Comparison of ENCODE assay signal across 8 cellular contexts in genomic region chr11:804599-804964, GRCh38. TPM values are rescaled to one million over a fixed set of nuclear protein-coding genes. Genes with fewer than 3 reads are reported as not detected.
A peak's percentile ranks its signal among the peaks of the same experiment; 100 is the strongest.
DNase-seq lines count a peak whose midpoint lies in the region; ATAC-seq lines count a peak whose summit lies in the region.

No MANE protein-coding gene starts in this region.

- H4K20me1 ChIP-seq in BLaER1 = peaks cover 26% of the 10 kb centered on the region; the same call in 1 of the 2 replicates

- H3K4me1 ChIP-seq in BLaER1 = peaks cover 53% of the 10 kb centered on the region

- intact Hi-C loops in dendritic cell treated with granulocyte-macrophage colony-stimulating factor and Interleukin-4, amounts not matched to agents 40 ng/mL and 50 ng/mL, for 4 days (cut with micrococcal nuclease) = no loop called here

- peak overlapping the region; percentile 89 for H3K27ac ChIP-seq in BLaER1

- H3K4me3 Mint-ChIP-seq in dendritic cell treated with granulocyte-macrophage colony-stimulating factor and Interleukin-4, amounts not matched to agents 40 ng/mL and 50 ng/mL, for 4 days = peak overlapping the region; percentile 73
- H3K4me3 Mint-ChIP-seq in natural killer cell treated with Interleukin-12 subunit alpha and Interleukin-12 subunit beta and Interleukin-15 and Interleukin-18, amount 100 ng/mL, for 72 hours = peak overlapping the region; percentile 70

- peak overlapping the region; percentile 80 for H3K9ac ChIP-seq in BLaER1

- H3K36me3 Mint-ChIP-seq in dendritic cell treated with granulocyte-macrophage colony-stimulating factor and Interleukin-4, amounts not matched to agents 40 ng/mL and 50 ng/mL, for 4 days (ENCODE audit: low read depth) = peaks cover 53% of the 10 kb centered on the region
- H3K36me3 Mint-ChIP-seq in natural killer cell treated with Interleukin-12 subunit alpha and Interleukin-12 subunit beta and Interleukin-15 and Interleukin-18, amount 100 ng/mL, for 72 hours = no peaks in the 10 kb centered on the region

- H3K4me3 ChIP-seq in BLaER1 (peak overlapping the region; percentile 76), MG63 (peak overlapping the region; percentile 56)

- no peaks in the 10 kb centered on the region for H3K9me3 Mint-ChIP-seq in dendritic cell treated with granulocyte-macrophage colony-stimulating factor and Interleukin-4, amounts not matched to agents 40 ng/mL and 50 ng/mL, for 4 days
- H3K9me3 Mint-ChIP-seq in natural killer cell treated with Interleukin-12 subunit alpha and Interleukin-12 subunit beta and Interleukin-15 and Interleukin-18, amount 100 ng/mL, for 72 hours = no peaks in the 10 kb centered on the region

- peak overlapping the region; percentile 99 for H3K4me2 ChIP-seq in BLaER1

- DNase-seq in MG63 = no peak
- no peak for DNase-seq in natural killer cell treated with Interleukin-12 subunit alpha and Interleukin-12 subunit beta and Interleukin-15 and Interleukin-18, amount 100 ng/mL, for 72 hours (ENCODE audit: low spot score)
- DNase-seq in GDM1 (lab: John Stamatoyannopoulos, UW) = no peak
- no peak for DNase-seq in NCI-H524 (lab: John Stamatoyannopoulos, UW)

- H3K36me3 ChIP-seq in BLaER1 (peaks cover 37% of the 10 kb centered on the region), MG63 (peaks cover 35% of the 10 kb centered on the region)

- peaks cover 35% of the 10 kb centered on the region for H3K4me1 Mint-ChIP-seq in dendritic cell treated with granulocyte-macrophage colony-stimulating factor and Interleukin-4, amounts not matched to agents 40 ng/mL and 50 ng/mL, for 4 days (ENCODE audit: low read depth)
- peaks cover 7 to 13% of the 10 kb centered on the region in 2 donors for H3K4me1 Mint-ChIP-seq in natural killer cell treated with Interleukin-12 subunit alpha and Interleukin-12 subunit beta and Interleukin-15 and Interleukin-18, amount 100 ng/mL, for 72 hours (ENCODE audit: low read depth in 2 of 2)

- no peaks in the 10 kb centered on the region for H3K9me3 ChIP-seq in BLaER1
- H3K9me3 ChIP-seq in MG63 = no peaks in the 10 kb centered on the region

- H3K27me3 ChIP-seq in BLaER1 (no peaks in the 10 kb centered on the region), MG63 (no peaks in the 10 kb centered on the region)

- H3K27ac Mint-ChIP-seq in dendritic cell treated with granulocyte-macrophage colony-stimulating factor and Interleukin-4, amounts not matched to agents 40 ng/mL and 50 ng/mL, for 4 days = no peak overlapping the region
- peak overlapping the region in 1 of 2 donors; percentile 27 for H3K27ac Mint-ChIP-seq in natural killer cell treated with Interleukin-12 subunit alpha and Interleukin-12 subunit beta and Interleukin-15 and Interleukin-18, amount 100 ng/mL, for 72 hours

- H3K27me3 Mint-ChIP-seq in dendritic cell treated with granulocyte-macrophage colony-stimulating factor and Interleukin-4, amounts not matched to agents 40 ng/mL and 50 ng/mL, for 4 days = peaks cover 2% of the 10 kb centered on the region
- H3K27me3 Mint-ChIP-seq in natural killer cell treated with Interleukin-12 subunit alpha and Interleukin-12 subunit beta and Interleukin-15 and Interleukin-18, amount 100 ng/mL, for 72 hours = no peaks in the 10 kb centered on the region

- no peak for ATAC-seq in natural killer cell treated with Interleukin-12 subunit alpha and Interleukin-12 subunit beta and Interleukin-15 and Interleukin-18, amount 100 ng/mL, for 72 hours
- ATAC-seq in HG03108 (IDR thresholded peaks at IDR 0.05; ENCODE audit: unreplicated experiment) (no peak), GM21528 (IDR thresholded peaks at IDR 0.05; ENCODE audit: low FRiP score, unreplicated experiment) (no peak)

RNA-seq across cellular contexts. Expression of gene PIDD1, which starts 0.4 kb away (rescaled TPM):
- total RNA-seq in MG63 (2014; rRNA removed; shearing (Covaris generic); ENCODE audit: low replicate concordance) = 4.9 and 10.8 TPM in 2 replicates
- 10 to 100 TPM; 19.1 to 53.6 TPM for total RNA-seq in natural killer cell treated with Interleukin-12 subunit alpha and Interleukin-12 subunit beta and Interleukin-15 and Interleukin-18, amount 100 ng/mL, for 72 hours

RNA-seq across cellular contexts. Expression of gene RPLP2, which starts 5.2 kb away (rescaled TPM):
- total RNA-seq in MG63 (2014; rRNA removed; shearing (Covaris generic); ENCODE audit: low replicate concordance) = 770 and 1,105 TPM in 2 replicates
- total RNA-seq in natural killer cell treated with Interleukin-12 subunit alpha and Interleukin-12 subunit beta and Interleukin-15 and Interleukin-18, amount 100 ng/mL, for 72 hours = 1,000 to 10,000 TPM; 1,365 to 2,718 TPM

RNA-seq across cellular contexts. Expression of gene SLC25A22, which starts 6.5 kb away (rescaled TPM):
- total RNA-seq in MG63 (2014; rRNA removed; shearing (Covaris generic); ENCODE audit: low replicate concordance) = 28.6 and 31.3 TPM in 2 replicates
- total RNA-seq in natural killer cell treated with Interleukin-12 subunit alpha and Interleukin-12 subunit beta and Interleukin-15 and Interleukin-18, amount 100 ng/mL, for 72 hours = 100 to 1,000 TPM in 1 of 2 donors, 10 to 100 TPM in 1; 64.3 to 125 TPM

RNA-seq across cellular contexts. Expression of gene PNPLA2, which starts 14.1 kb away (rescaled TPM):
- total RNA-seq in MG63 (2014; rRNA removed; shearing (Covaris generic); ENCODE audit: low replicate concordance) = 4.2 and 12.4 TPM in 2 replicates
- 10 to 100 TPM; 69.0 to 95.0 TPM for total RNA-seq in natural killer cell treated with Interleukin-12 subunit alpha and Interleukin-12 subunit beta and Interleukin-15 and Interleukin-18, amount 100 ng/mL, for 72 hours

RNA-seq across cellular contexts. Expression of gene CEND1, which starts 14.7 kb away (rescaled TPM):
- total RNA-seq in MG63 (2014; rRNA removed; shearing (Covaris generic); ENCODE audit: low replicate concordance) = not detected in 2 replicates
- 1 to 10 TPM in 1 of 2 donors, under 1 TPM in 1; 0.95 to 3.4 TPM for total RNA-seq in natural killer cell treated with Interleukin-12 subunit alpha and Interleukin-12 subunit beta and Interleukin-15 and Interleukin-18, amount 100 ng/mL, for 72 hours
